4 cellular contexts compared by ENCODE assay signal in the genomic region with DNA sequence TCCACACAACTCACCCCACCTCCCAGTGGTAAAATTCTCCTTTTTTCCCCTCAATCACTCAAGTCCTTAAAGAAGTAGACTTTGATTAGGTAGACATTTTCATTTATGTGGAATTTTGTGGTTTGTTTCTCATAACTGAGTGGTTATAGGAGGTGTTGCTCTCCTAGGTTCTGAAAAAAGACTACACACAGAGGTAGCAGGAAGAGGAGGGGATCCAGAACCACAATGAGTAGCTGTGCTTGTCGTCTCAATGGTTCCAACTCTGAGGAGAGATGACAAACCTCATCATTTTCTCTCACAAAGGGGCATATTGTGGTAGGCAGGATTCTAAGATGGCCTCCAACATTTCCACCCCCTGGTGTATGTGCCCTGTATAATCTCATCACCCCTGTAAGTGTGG.
A peak's percentile ranks its signal among the peaks of the same experiment; 100 is the strongest.
TF ChIP-seq lines count a peak whose summit lies in the region.

No MANE protein-coding gene starts in this region.

TF ChIP-seq in A549, 52 proteins besides CTCF, POLR2A, EP300 and RAD21:
- TF ChIP-seq, protein P1, sequence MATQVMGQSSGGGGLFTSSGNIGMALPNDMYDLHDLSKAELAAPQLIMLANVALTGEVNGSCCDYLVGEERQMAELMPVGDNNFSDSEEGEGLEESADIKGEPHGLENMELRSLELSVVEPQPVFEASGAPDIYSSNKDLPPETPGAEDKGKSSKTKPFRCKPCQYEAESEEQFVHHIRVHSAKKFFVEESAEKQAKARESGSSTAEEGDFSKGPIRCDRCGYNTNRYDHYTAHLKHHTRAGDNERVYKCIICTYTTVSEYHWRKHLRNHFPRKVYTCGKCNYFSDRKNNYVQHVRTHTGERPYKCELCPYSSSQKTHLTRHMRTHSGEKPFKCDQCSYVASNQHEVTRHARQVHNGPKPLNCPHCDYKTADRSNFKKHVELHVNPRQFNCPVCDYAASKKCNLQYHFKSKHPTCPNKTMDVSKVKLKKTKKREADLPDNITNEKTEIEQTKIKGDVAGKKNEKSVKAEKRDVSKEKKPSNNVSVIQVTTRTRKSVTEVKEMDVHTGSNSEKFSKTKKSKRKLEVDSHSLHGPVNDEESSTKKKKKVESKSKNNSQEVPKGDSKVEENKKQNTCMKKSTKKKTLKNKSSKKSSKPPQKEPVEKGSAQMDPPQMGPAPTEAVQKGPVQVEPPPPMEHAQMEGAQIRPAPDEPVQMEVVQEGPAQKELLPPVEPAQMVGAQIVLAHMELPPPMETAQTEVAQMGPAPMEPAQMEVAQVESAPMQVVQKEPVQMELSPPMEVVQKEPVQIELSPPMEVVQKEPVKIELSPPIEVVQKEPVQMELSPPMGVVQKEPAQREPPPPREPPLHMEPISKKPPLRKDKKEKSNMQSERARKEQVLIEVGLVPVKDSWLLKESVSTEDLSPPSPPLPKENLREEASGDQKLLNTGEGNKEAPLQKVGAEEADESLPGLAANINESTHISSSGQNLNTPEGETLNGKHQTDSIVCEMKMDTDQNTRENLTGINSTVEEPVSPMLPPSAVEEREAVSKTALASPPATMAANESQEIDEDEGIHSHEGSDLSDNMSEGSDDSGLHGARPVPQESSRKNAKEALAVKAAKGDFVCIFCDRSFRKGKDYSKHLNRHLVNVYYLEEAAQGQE (IDR thresholded peaks at IDR 0.05), result peak; percentile 50; the same call in 1 of the 2 replicates
TF ChIP-seq in A549: peak in this region for 1; not testable (repeated sequence) for 51.

TF ChIP-seq in HEK293, 187 proteins besides CTCF, POLR2A, EP300 and RAD21:
- TF ChIP-seq, protein P1 (tag by site-specific recombination; IDR thresholded peaks at IDR 0.05), result peak; percentile 78

TF ChIP-seq in SK-N-SH, 30 proteins besides CTCF, POLR2A, EP300 and RAD21:
- TF ChIP-seq, protein P1 (IDR thresholded peaks at IDR 0.05; ENCODE audit: low read depth, low read length), result peak; percentile 53; the same call in 1 of the 2 replicates

TF ChIP-seq in GM12878, 131 proteins besides CTCF, POLR2A, EP300 and RAD21:
- TF ChIP-seq, protein P1 (IDR thresholded peaks at IDR 0.05; ENCODE audit: low read depth, low read length), result peak; percentile 18; the same call in 1 of the 2 replicates
